In genomic region chr1:112337028-112337531, GRCh38 we compare ENCODE assay signal across 8 cellular contexts. TPM values are rescaled to one million over a fixed set of nuclear protein-coding genes. Genes with fewer than 3 reads are reported as not detected.
DNase-seq lines count a peak whose midpoint lies in the region; ATAC-seq, FAIRE-seq and TF ChIP-seq lines count a peak whose summit lies in the region.

No MANE protein-coding gene starts in this region.

- intact Hi-C loops in lower leg skin (cut with DNase I; ENCODE audit: low total_unique reads): no loop called here

- H3K4me1 ChIP-seq in ACC112 (ENCODE audit: control insufficient read depth, insufficient read depth, low read length, unreplicated experiment): no peaks in the 10 kb centered on the region

- peak overlapping the region; percentile 95 for H2AFZ ChIP-seq in ACC112 (ENCODE audit: low read length, unreplicated experiment)

- no peak for FAIRE-seq in frontal cortex (lab: Jason Lieb, UNC)

- peaks cover 15% of the 10 kb centered on the region for H3K27me3 Mint-ChIP-seq in activated naive CD8-positive, alpha-beta T cell treated with anti-CD3 and anti-CD28 coated beads, Interleukin-2, amount 50 U/mL, for 24 hours

- peak overlapping the region; percentile 72 for H3K4me3 ChIP-seq in ACC112 (ENCODE audit: low read depth, low read length)
- no peak overlapping the region for H3K4me3 ChIP-seq in lower leg skin (ENCODE audit: low read depth, poor library complexity, severe bottlenecking)

- DNase-seq in GM10248 (ENCODE audit: extremely low spot score): peak; percentile 26
- peak; percentile 47 for DNase-seq in NCI-H2107 treated with DMSO at 0.1 percent for 48 hours (lab: John Stamatoyannopoulos, UW; ENCODE audit: unreplicated experiment)
- DNase-seq in activated naive CD8-positive, alpha-beta T cell treated with anti-CD3 and anti-CD28 coated beads, Interleukin-2, amount 50 U/mL, for 24 hours: peak; percentile 4
- DNase-seq in iPS-NIHi7 (ENCODE audit: extremely low spot score): peak; percentile 70
- DNase-seq in stromal cell of bone marrow (ENCODE audit: low read depth): peak; percentile 40
- no peak for DNase-seq in frontal cortex (ENCODE audit: low spot score in 2 of 2)
- DNase-seq in lower leg skin (ENCODE audit: low spot score in 2 of 2): no peak

- no peaks in the 10 kb centered on the region for H3K36me3 ChIP-seq in ACC112 (ENCODE audit: insufficient read depth, low read length)

- H3K4me1 Mint-ChIP-seq in activated naive CD8-positive, alpha-beta T cell treated with anti-CD3 and anti-CD28 coated beads, Interleukin-2, amount 50 U/mL, for 24 hours: peaks cover 6% of the 10 kb centered on the region

- CTCF ChIA-PET in GM10248 (lab: Yijun Ruan, JAX): interaction anchor here (0.7 to 1.3 kb wide), 7 partner anchors 9 to 60 kb away, joined by 3 to 7 read pairs (median 3); no protein-coding TSS in a partner anchor

- TF ChIP-seq CTCF in GM10248 (IDR thresholded peaks at IDR 0.05; ENCODE audit: control extremely low read depth, extremely low read depth, low read depth, missing control alignments) (peak; percentile 48), lower leg skin (IDR thresholded peaks at IDR 0.05) (no peak)

- H3K9me3 Mint-ChIP-seq in activated naive CD8-positive, alpha-beta T cell treated with anti-CD3 and anti-CD28 coated beads, Interleukin-2, amount 50 U/mL, for 24 hours: no peaks in the 10 kb centered on the region

- H3K4me3 Mint-ChIP-seq in activated naive CD8-positive, alpha-beta T cell treated with anti-CD3 and anti-CD28 coated beads, Interleukin-2, amount 50 U/mL, for 24 hours: peak overlapping the region; percentile 39

- TF ChIP-seq POLR2A in lower leg skin (IDR thresholded peaks at IDR 0.05): no peak

- H3K79me2 ChIP-seq in ACC112 (ENCODE audit: control insufficient read depth, insufficient read depth, low read length, unreplicated experiment): no peaks in the 10 kb centered on the region

- no peaks in the 10 kb centered on the region for H3K36me3 Mint-ChIP-seq in activated naive CD8-positive, alpha-beta T cell treated with anti-CD3 and anti-CD28 coated beads, Interleukin-2, amount 50 U/mL, for 24 hours (ENCODE audit: low read depth)

- WGBS in lower leg skin, 2 donors: 25 to 36% methylated on average over 13 of the region's 13 CpGs

- no peak overlapping the region for H3K27ac ChIP-seq in ACC112 (ENCODE audit: low read depth, low read length)

- H3K27ac Mint-ChIP-seq in activated naive CD8-positive, alpha-beta T cell treated with anti-CD3 and anti-CD28 coated beads, Interleukin-2, amount 50 U/mL, for 24 hours: no peak overlapping the region

- ATAC-seq in activated naive CD8-positive, alpha-beta T cell treated with anti-CD3 and anti-CD28 coated beads, Interleukin-2, amount 50 U/mL, for 24 hours: no peak

- H3K27me3 ChIP-seq in ACC112 (ENCODE audit: insufficient read depth, low read length): peaks cover 20% of the 10 kb centered on the region

- POLR2A ChIA-PET in GM10248 (lab: Yijun Ruan, JAX): no interaction called here

RNA-seq across cellular contexts. Expression of gene CTTNBP2NL, which starts 58.9 kb away (rescaled TPM):
- total RNA-seq in frontal cortex: 22.8 TPM
- 10 to 100 TPM; 53.5 to 66.6 (median 59.6) TPM for total RNA-seq in lower leg skin

Comparison
In these comparisons a context has a peak if more than half of its experiments do, and no peak if none do; other contexts are left out.
1. DNase-seq: peak in GM10248 (single experiment), NCI-H2107 treated with DMSO at 0.1 percent for 48 hours (single experiment), activated naive CD8-positive, alpha-beta T cell treated with anti-CD3 and anti-CD28 coated beads, Interleukin-2, amount 50 U/mL, for 24 hours (single experiment), iPS-NIHi7 (single experiment) and stromal cell of bone marrow (single experiment); none in frontal cortex (0 of 2) and lower leg skin (0 of 2).